Comparison of ENCODE assay signal across 8 cellular contexts in genomic region chr11:12287374-12288211, GRCh38.
DNase-seq lines count a peak whose midpoint lies in the region; ATAC-seq, FAIRE-seq and TF ChIP-seq lines count a peak whose summit lies in the region.

No MANE protein-coding gene starts in this region.

- ATAC-seq in body of pancreas: peak; percentile 50
- ATAC-seq in GM18858 (IDR thresholded peaks at IDR 0.05; ENCODE audit: unreplicated experiment): no peak
- ATAC-seq in GM21381 (IDR thresholded peaks at IDR 0.05; ENCODE audit: unreplicated experiment): no peak

- H3K36me3 ChIP-seq in body of pancreas (replicated peaks in 1 of 2; ENCODE audit: insufficient read depth in 1 of 2, low read depth in 2 of 2): no peaks in the 10 kb centered on the region

- H3K4me3 Mint-ChIP-seq in type B pancreatic cell: no peak overlapping the region

- DNase-seq in GM10266 (ENCODE audit: extremely low spot score) (no peak), NAMALWA (ENCODE audit: low spot score) (peak; percentile 39), body of pancreas (peak in 2 of 4 donors; percentile 41 to 52), kidney glomerular epithelial cell (lab: John Stamatoyannopoulos, UW) (peak; percentile 93), type B pancreatic cell (ENCODE audit: extremely low spot score, unreplicated experiment) (peak; percentile 64), GM12891 (ENCODE audit: insufficient read length, low spot score) (no peak)

- H3K4me1 ChIP-seq in body of pancreas: no peaks in the 10 kb centered on the region

- H3K27me3 ChIP-seq in body of pancreas: no peaks in the 10 kb centered on the region

- peak overlapping the region in 1 of 4 donors; percentile 24 for H3K27ac ChIP-seq in body of pancreas

- H3K4me3 ChIP-seq in body of pancreas: no peak overlapping the region

- TF ChIP-seq CTCF in GM10266 (IDR thresholded peaks at IDR 0.05; ENCODE audit: control insufficient read depth, insufficient read depth, low read depth, missing control alignments) (peak; percentile 35), body of pancreas (IDR thresholded peaks at IDR 0.05) (no peak), type B pancreatic cell (conservative IDR thresholded peaks at IDR 0.05) (peak; percentile 57)

- no peaks in the 10 kb centered on the region for H3K9me3 Mint-ChIP-seq in type B pancreatic cell

- peaks cover 10% of the 10 kb centered on the region for H3K4me1 Mint-ChIP-seq in type B pancreatic cell (ENCODE audit: unreplicated experiment)

- intact Hi-C loops in body of pancreas (cut with DNase I): no loop called here

- H3K27me3 Mint-ChIP-seq in type B pancreatic cell: peaks cover 3% of the 10 kb centered on the region

- H3K9me3 ChIP-seq in body of pancreas: no peaks in the 10 kb centered on the region

- peak overlapping the region; percentile 41 for H3K27ac Mint-ChIP-seq in type B pancreatic cell

- no peak for FAIRE-seq in GM12891 (lab: Jason Lieb, UNC)

- TF ChIP-seq POLR2A in body of pancreas (IDR thresholded peaks at IDR 0.05): no peak
- TF ChIP-seq POLR2A in GM12891 (IDR thresholded peaks at IDR 0.05; ENCODE audit: low read depth, low read length): no peak

- 78 to 79% methylated on average over 8 to 13 of the region's 13 CpGs for WGBS in body of pancreas, 2 donors

- no peaks in the 10 kb centered on the region for H3K36me3 Mint-ChIP-seq in type B pancreatic cell

TF ChIP-seq in GM12891, 5 proteins besides CTCF, POLR2A, EP300 and RAD21:
- TF ChIP-seq POLR2AphosphoS5 (IDR thresholded peaks at IDR 0.05; ENCODE audit: low read depth, low read length): no peak
- no peak for TF ChIP-seq SPI1 (IDR thresholded peaks at IDR 0.05; ENCODE audit: low read depth, low read length)
- TF ChIP-seq TAF1 (IDR thresholded peaks at IDR 0.05; ENCODE audit: low read depth, low read length): no peak
- TF ChIP-seq PAX5 (IDR thresholded peaks at IDR 0.05; ENCODE audit: insufficient read depth, low read length, severe bottlenecking): no peak
- no peak for TF ChIP-seq POU2F2 (IDR thresholded peaks at IDR 0.05; ENCODE audit: low read depth, low read length)

Comparison
In these comparisons a context has a peak if more than half of its experiments do, and no peak if none do; other contexts are left out.
1. DNase-seq: peak in NAMALWA (single experiment), kidney glomerular epithelial cell (single experiment) and type B pancreatic cell (single experiment); none in GM10266 (single experiment) and GM12891 (single experiment).
2. CTCF ChIP-seq: peak in GM10266 (single experiment) and type B pancreatic cell (single experiment); none in body of pancreas (0 of 7).